In genomic region chr4:189463734-189464133, GRCh38 we compare ENCODE assay signal across 25 cellular contexts.
DNase-seq lines count a peak whose midpoint lies in the region; ATAC-seq and TF ChIP-seq lines count a peak whose summit lies in the region.
"Had no signal": no experiment of that assay in that cellular context is flagged by ENCODE, and none has a peak within 500 bp of the region (broad histone marks: within the 10 kb centered on the region; RNA-seq: fewer than 3 reads in every experiment).

No MANE protein-coding gene starts in this region.

- no peak overlapping the region for H3K14ac ChIP-seq in neuronal stem cell (ENCODE audit: low read length)

- peaks cover 0 to 2% of the 10 kb centered on the region in 2 donors for H3K9me3 ChIP-seq in neuronal stem cell (replicated peaks in 1 of 2; ENCODE audit: control insufficient read depth in 2 of 2, insufficient read depth in 1 of 2, low read depth in 1 of 2, low read length in 2 of 2)
- H3K9me3 ChIP-seq in aorta (ENCODE audit: control insufficient read depth, low read length), result peaks cover 2% of the 10 kb centered on the region
- H3K9me3 ChIP-seq in heart left ventricle, result peaks cover 0 to 4% (median 0%) of the 10 kb centered on the region in 12 donors
- H3K9me3 ChIP-seq: A549, BE2C had no signal

- no peak overlapping the region for H2BK120ac ChIP-seq in neuronal stem cell (ENCODE audit: low read depth, low read length)

- peak overlapping the region; percentile 52 for H3K18ac ChIP-seq in neuronal stem cell (ENCODE audit: low read length)

- H4K91ac ChIP-seq in neuronal stem cell (ENCODE audit: low read depth, low read length, poor library complexity), result no peak overlapping the region

- no peak overlapping the region for H3K9ac ChIP-seq in KMS-11
- peak overlapping the region; percentile 30 for H3K9ac ChIP-seq in neuronal stem cell (ENCODE audit: low read depth, low read length, poor library complexity)
- H3K9ac ChIP-seq: BLaER1 had no signal

- H3K27ac ChIP-seq in KMS-11 (no peak overlapping the region), neuronal stem cell (replicated peaks; ENCODE audit: low read length) (no peak overlapping the region), aorta (ENCODE audit: low read depth in 1 of 2, low read length in 2 of 2) (no peak overlapping the region), heart left ventricle (no peak overlapping the region)
- H3K27ac ChIP-seq: 22Rv1, A549, BLaER1 had no signal

- no peaks in the 10 kb centered on the region for H4K20me1 ChIP-seq in KMS-11 (ENCODE audit: insufficient read depth)
- H4K20me1 ChIP-seq: BLaER1 had no signal

- no peak overlapping the region for H2AK5ac ChIP-seq in neuronal stem cell (ENCODE audit: low read depth, low read length)

- no peaks in the 10 kb centered on the region for H3K4me1 ChIP-seq in KMS-11 (ENCODE audit: low read depth, poor library complexity, severe bottlenecking)
- H3K4me1 ChIP-seq in neuronal stem cell (ENCODE audit: control insufficient read depth in 2 of 2, insufficient read depth in 1 of 2, low read depth in 1 of 2, low read length in 2 of 2), result no peaks in the 10 kb centered on the region
- H3K4me1 ChIP-seq in aorta (ENCODE audit: control insufficient read depth in 1 of 2, insufficient read depth in 2 of 2, low read length in 2 of 2), result no peaks in the 10 kb centered on the region
- H3K4me1 ChIP-seq in heart left ventricle, result no peaks in the 10 kb centered on the region
- H3K4me1 ChIP-seq: A549, BE2C, BLaER1 had no signal

- TF ChIP-seq CTCF in KMS-11 (conservative IDR thresholded peaks at IDR 0.05; ENCODE audit: low read depth, low read length), result no peak
- no peak for TF ChIP-seq CTCF in heart left ventricle (IDR thresholded peaks at IDR 0.05)

- peak overlapping the region; percentile 60 for H3K27ac Mint-ChIP-seq in activated naive CD4-positive, alpha-beta T cell treated with anti-CD3 and anti-CD28 coated beads, Interleukin-2, amount 10 ng/mL, durations not matched to agents 7 days and 5 days
- H3K27ac Mint-ChIP-seq in activated naive CD4-positive, alpha-beta T cell treated with anti-CD3 and anti-CD28 coated beads, Interleukin-2, amount 50 U/mL, for 72 hours, result no peak overlapping the region
- H3K27ac Mint-ChIP-seq: CD4-positive, alpha-beta memory T cell; CD4-positive, CD25-positive, alpha-beta regulatory T cell; CD8-positive, alpha-beta memory T cell had no signal

- H3K4me2 ChIP-seq in KMS-11 (no peak overlapping the region), neuronal stem cell (ENCODE audit: insufficient read depth, low read length, poor library complexity, severe bottlenecking) (no peak overlapping the region)
- H3K4me2 ChIP-seq: A549, BLaER1 had no signal

- ATAC-seq in activated naive CD4-positive, alpha-beta T cell treated with anti-CD3 and anti-CD28 coated beads, Interleukin-2, amount 50 U/mL, for 72 hours, result no peak
- ATAC-seq in aorta (ENCODE audit: low FRiP score) (peak; percentile 41), heart left ventricle (no peak)
- ATAC-seq: A549, GM12878 had no signal

- intact Hi-C loops in aorta (cut with DNase I) (no loop called here), heart left ventricle (cut with DNase I) (no loop called here)

- H3K4me3 Mint-ChIP-seq in activated naive CD4-positive, alpha-beta T cell treated with anti-CD3 and anti-CD28 coated beads, Interleukin-2, amount 10 ng/mL, durations not matched to agents 7 days and 5 days, result no peak overlapping the region
- H3K4me3 Mint-ChIP-seq: CD14-positive monocyte; CD4-positive, alpha-beta memory T cell; CD4-positive, CD25-positive, alpha-beta regulatory T cell; CD8-positive, alpha-beta memory T cell had no signal

- TF ChIP-seq POLR2A in heart left ventricle (IDR thresholded peaks at IDR 0.05), result no peak

- no CpG with 5 or more reads among the region's 12 CpGs for WGBS in neuronal stem cell (ENCODE audit: extremely low coverage in 2 of 2, insufficient read length in 2 of 2, insufficient replicate concordance in 1 of 2), 2 donors
- 86 to 89% methylated on average over 12 of the region's 12 CpGs for WGBS in aorta, 2 donors
- WGBS in heart left ventricle, 4 donors, result 85 to 88% (median 86%) methylated on average over 12 of the region's 12 CpGs

- H3K79me2 ChIP-seq in KMS-11 (ENCODE audit: insufficient read depth, low read depth), result no peaks in the 10 kb centered on the region

- 0 out of 2 replicates have a peak overlapping the region, but pooled peaks have one; percentile 3 for H2AFZ ChIP-seq in KMS-11 (ENCODE audit: low read depth)
- no peak overlapping the region for H2AFZ ChIP-seq in neuronal stem cell (ENCODE audit: low read length)

- no peaks in the 10 kb centered on the region for H3K27me3 Mint-ChIP-seq in activated naive CD4-positive, alpha-beta T cell treated with anti-CD3 and anti-CD28 coated beads, Interleukin-2, amount 10 ng/mL, durations not matched to agents 7 days and 5 days
- H3K27me3 Mint-ChIP-seq: CD4-positive, alpha-beta memory T cell; CD4-positive, CD25-positive, alpha-beta regulatory T cell; CD8-positive, alpha-beta memory T cell had no signal

- H3K36me3 ChIP-seq in KMS-11 (ENCODE audit: insufficient read depth) (no peaks in the 10 kb centered on the region), neuronal stem cell (replicated peaks in 1 of 2; ENCODE audit: control insufficient read depth in 2 of 2, insufficient read depth in 2 of 2, low read length in 2 of 2) (no peaks in the 10 kb centered on the region), aorta (ENCODE audit: control insufficient read depth in 1 of 2, insufficient read depth in 2 of 2, low read length in 1 of 2) (no peaks in the 10 kb centered on the region), heart left ventricle (no peaks in the 10 kb centered on the region)
- H3K36me3 ChIP-seq: BE2C, BLaER1 had no signal

- H3K23ac ChIP-seq in neuronal stem cell (ENCODE audit: low read depth, low read length, poor library complexity), result no peak overlapping the region

- no peak overlapping the region for H3K4me3 ChIP-seq in KMS-11 (IDR thresholded peaks at IDR 0.05; ENCODE audit: insufficient read depth, low read depth, low read length)
- H3K4me3 ChIP-seq in neuronal stem cell (ENCODE audit: low read length in 2 of 2), result no peak overlapping the region
- H3K4me3 ChIP-seq in aorta (ENCODE audit: low read length in 2 of 2), result no peak overlapping the region
- H3K4me3 ChIP-seq in heart left ventricle, result no peak overlapping the region
- H3K4me3 ChIP-seq: A549, BLaER1, GM12878 had no signal

- H3K27me3 ChIP-seq in KMS-11 (ENCODE audit: insufficient read depth, low read depth) (no peaks in the 10 kb centered on the region), neuronal stem cell (ENCODE audit: control insufficient read depth in 3 of 3, insufficient read depth in 3 of 3, low read depth in 1 of 3, low read length in 3 of 3) (no peaks in the 10 kb centered on the region), aorta (ENCODE audit: control insufficient read depth in 1 of 2, insufficient read depth in 2 of 2, low read length in 1 of 2) (no peaks in the 10 kb centered on the region), heart left ventricle (no peaks in the 10 kb centered on the region)
- H3K27me3 ChIP-seq: BE2C, BLaER1 had no signal

- no peak overlapping the region for H2BK5ac ChIP-seq in neuronal stem cell (ENCODE audit: low read length)

- H4K8ac ChIP-seq in neuronal stem cell (ENCODE audit: low read depth, low read length), result no peak overlapping the region

- no peaks in the 10 kb centered on the region for H3K79me1 ChIP-seq in neuronal stem cell (ENCODE audit: low read depth, low read length)

- CTCF ChIA-PET in activated naive CD4-positive, alpha-beta T cell treated with anti-CD3 and anti-CD28 coated beads, Interleukin-2, amount 10 ng/mL, durations not matched to agents 7 days and 5 days (lab: Charles Lee), result no interaction called here

- H3K36me3 Mint-ChIP-seq in activated naive CD4-positive, alpha-beta T cell treated with anti-CD3 and anti-CD28 coated beads, Interleukin-2, amount 10 ng/mL, durations not matched to agents 7 days and 5 days, result no peaks in the 10 kb centered on the region
- peaks cover 6 to 8% of the 10 kb centered on the region in 2 donors for H3K36me3 Mint-ChIP-seq in activated naive CD4-positive, alpha-beta T cell treated with anti-CD3 and anti-CD28 coated beads, Interleukin-2, amount 50 U/mL, for 72 hours
- H3K36me3 Mint-ChIP-seq: CD4-positive, alpha-beta memory T cell; CD4-positive, CD25-positive, alpha-beta regulatory T cell; CD8-positive, alpha-beta memory T cell had no signal

- in situ Hi-C loops in KBM-7 (cut with MboI; ENCODE audit: low pct_unique_long_range_greater_than_20kb, low sequenced_read_pairs), result no loop called here

- H2BK12ac ChIP-seq in neuronal stem cell (ENCODE audit: low read length), result no peak overlapping the region

- no peak for DNase-seq in activated naive CD4-positive, alpha-beta T cell treated with anti-CD3 and anti-CD28 coated beads, Interleukin-2, amount 10 ng/mL, durations not matched to agents 7 days and 5 days
- DNase-seq in activated naive CD4-positive, alpha-beta T cell treated with anti-CD3 and anti-CD28 coated beads, Interleukin-2, amount 50 U/mL, for 72 hours (ENCODE audit: low spot score in 2 of 2), result no peak
- no peak for DNase-seq in neuronal stem cell (ENCODE audit: low spot score)
- peak in 1 of 2 donors; percentile 61 for DNase-seq in aorta
- no peak for DNase-seq in heart left ventricle
- DNase-seq in KBM-7, result no peak
- DNase-seq in activated CD4-positive, alpha-beta T cell treated with anti-CD3 and anti-CD28 coated beads for 1 hour, result no peak
- DNase-seq: BE2C; C1 segment of cervical spinal cord; CD4-positive, alpha-beta memory T cell; CD4-positive, CD25-positive, alpha-beta regulatory T cell; CD8-positive, alpha-beta memory T cell; COR-L47; DMS 273 treated with DMSO at 0.1 percent for 48 hours; DMS153; DMS79; DND-41; EL; GDM1 had no signal

- H3K4ac ChIP-seq in neuronal stem cell (ENCODE audit: low read length), result no peak overlapping the region

- peaks cover 23% of the 10 kb centered on the region for H3K9me3 Mint-ChIP-seq in activated naive CD4-positive, alpha-beta T cell treated with anti-CD3 and anti-CD28 coated beads, Interleukin-2, amount 10 ng/mL, durations not matched to agents 7 days and 5 days
- H3K9me3 Mint-ChIP-seq in activated naive CD4-positive, alpha-beta T cell treated with anti-CD3 and anti-CD28 coated beads, Interleukin-2, amount 50 U/mL, for 72 hours, result peaks cover 18 to 34% of the 10 kb centered on the region in 2 donors

- no peak overlapping the region for H2BK15ac ChIP-seq in neuronal stem cell (ENCODE audit: low read length)

- H3K4me1 Mint-ChIP-seq in activated naive CD4-positive, alpha-beta T cell treated with anti-CD3 and anti-CD28 coated beads, Interleukin-2, amount 10 ng/mL, durations not matched to agents 7 days and 5 days, result no peaks in the 10 kb centered on the region
- H3K4me1 Mint-ChIP-seq: CD14-positive monocyte; CD4-positive, alpha-beta memory T cell; CD4-positive, CD25-positive, alpha-beta regulatory T cell; CD8-positive, alpha-beta memory T cell had no signal
